9 cellular contexts compared by ENCODE assay signal in the genomic region with DNA sequence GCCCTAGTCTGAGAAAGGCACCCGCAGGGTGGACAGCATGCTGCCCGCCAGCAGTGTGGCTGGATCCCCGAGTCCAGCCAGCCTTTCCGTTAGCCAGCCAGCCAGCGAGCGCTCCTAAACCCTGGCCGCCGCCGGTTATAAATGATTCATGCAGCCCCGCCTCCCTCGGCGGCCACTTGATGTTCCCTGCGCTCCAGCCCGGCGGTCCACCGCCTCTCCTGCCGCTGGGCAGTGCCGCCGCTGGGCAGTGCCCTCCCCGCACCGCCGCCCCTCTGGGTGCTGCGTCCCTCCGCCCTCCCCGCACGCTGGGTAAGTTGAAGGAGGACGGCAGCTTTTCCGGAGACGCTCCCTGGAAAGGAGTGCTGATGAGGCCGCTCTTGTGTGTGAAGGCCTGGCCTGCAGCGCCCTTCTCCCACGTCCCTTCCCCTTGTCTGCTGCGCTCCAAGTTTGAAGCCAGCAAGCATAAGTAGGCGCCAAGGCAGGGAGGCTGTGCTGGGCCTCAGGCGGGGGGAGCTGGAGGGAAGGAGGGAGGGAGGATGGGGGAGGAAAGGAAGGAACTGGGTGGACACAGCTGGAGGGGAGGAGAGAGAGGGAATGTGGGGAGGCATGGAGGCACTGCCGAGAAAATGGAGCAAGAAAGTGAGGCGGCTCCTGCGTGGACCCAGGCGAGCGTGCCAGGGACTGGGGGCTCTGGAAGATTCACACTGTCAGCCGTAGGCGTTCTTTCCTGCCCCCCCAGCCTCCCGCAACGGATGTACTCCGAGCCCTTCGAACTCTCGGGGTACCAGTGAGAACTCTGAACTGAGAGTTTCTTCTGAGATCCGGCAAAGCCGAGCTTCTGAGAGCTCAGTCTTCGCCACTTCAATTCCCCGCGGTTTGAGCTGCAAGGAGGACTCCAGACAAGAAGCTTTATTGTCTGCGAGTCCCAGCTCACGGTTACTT.
DNase-seq lines count a peak whose midpoint lies in the region; ATAC-seq and FAIRE-seq lines count a peak whose summit lies in the region.
"Had no signal": no experiment of that assay in that cellular context is flagged by ENCODE, and none has a peak within 500 bp of the region (broad histone marks: within the 10 kb centered on the region; RNA-seq: fewer than 3 reads in every experiment).

No MANE protein-coding gene starts in this region.

- H3K27ac ChIP-seq in stomach smooth muscle (ENCODE audit: low read length), result peak overlapping the region; percentile 82
- H3K27ac ChIP-seq: KMS-11 had no signal

- H3K4me3 ChIP-seq in stomach smooth muscle (ENCODE audit: low read length in 2 of 2), result peak overlapping the region; percentile 68 to 73

- no peaks in the 10 kb centered on the region for H3K9me3 ChIP-seq in stomach smooth muscle (ENCODE audit: control insufficient read depth in 2 of 2, low read length in 2 of 2)

- DNase-seq in HTR-8/SVneo (ENCODE audit: insufficient read length, low spot score) (peak; percentile 68), cerebellum (ENCODE audit: low spot score) (peak; percentile 29), kidney glomerular epithelial cell (lab: John Stamatoyannopoulos, UW) (peak; percentile 83), KBM-7 (no peak)

- ATAC-seq in HG03095 (IDR thresholded peaks at IDR 0.05; ENCODE audit: unreplicated experiment), result no peak
- ATAC-seq in GM19452 (IDR thresholded peaks at IDR 0.05; ENCODE audit: unreplicated experiment), result no peak
- ATAC-seq in GM21515 (IDR thresholded peaks at IDR 0.05; ENCODE audit: unreplicated experiment), result no peak

- H3K36me3 ChIP-seq in stomach smooth muscle (ENCODE audit: control insufficient read depth in 2 of 2, insufficient read depth in 2 of 2, low read length in 2 of 2), result no peaks in the 10 kb centered on the region

- in situ Hi-C loops in KBM-7 (cut with MboI; ENCODE audit: low pct_unique_long_range_greater_than_20kb, low sequenced_read_pairs), result no loop called here

- H3K4me1 ChIP-seq in stomach smooth muscle (ENCODE audit: control insufficient read depth, insufficient read depth, low read length), result peaks cover 50% of the 10 kb centered on the region

- peak overlapping the region; percentile 66 to 69 for H3K9ac ChIP-seq in stomach smooth muscle (ENCODE audit: low read length in 2 of 2)
- H3K9ac ChIP-seq: KMS-11 had no signal

- peak; percentile 80 for FAIRE-seq in HTR-8/SVneo (lab: Jason Lieb, UNC)

- no peaks in the 10 kb centered on the region for H3K27me3 ChIP-seq in stomach smooth muscle (ENCODE audit: control insufficient read depth in 1 of 2, insufficient read depth in 2 of 2, low read length in 2 of 2)
